ENCODE assay signal across 1 cellular context in genomic region chr1:30715216-30715615, GRCh38.
TF ChIP-seq lines count a peak whose summit lies in the region.

No MANE protein-coding gene starts in this region.

TF ChIP-seq in GM12878, 131 proteins besides CTCF, POLR2A, EP300 and RAD21:
- no peak for TF ChIP-seq KAT2A (conservative IDR thresholded peaks at IDR 0.05; ENCODE audit: control insufficient read depth, low read depth, low read length)
- TF ChIP-seq CBX5 (IDR thresholded peaks at IDR 0.05; ENCODE audit: low read depth): 0 out of 2 replicates have a peak, but pooled peaks have one; percentile 37
